1 cellular context compared by ENCODE assay signal in the genomic region with DNA sequence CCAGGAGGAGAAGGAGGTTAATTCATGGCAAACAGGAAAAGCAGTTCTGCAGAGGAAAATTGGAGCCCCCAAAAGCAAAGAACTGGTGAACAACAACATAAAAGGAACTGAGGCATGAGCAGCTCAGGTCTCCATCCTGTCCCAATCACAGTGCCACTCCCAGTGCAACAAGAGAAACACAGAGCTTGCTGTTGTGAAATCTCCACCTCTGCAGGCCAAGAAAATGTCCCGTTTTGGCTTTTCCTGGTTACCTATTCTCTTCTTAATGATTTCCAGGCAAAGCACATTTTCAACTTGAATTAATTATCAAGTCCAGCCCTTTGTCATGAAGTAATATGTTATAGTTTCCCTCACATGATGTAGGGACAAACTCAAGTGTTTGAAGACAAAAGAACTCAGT.
TF ChIP-seq lines count a peak whose summit lies in the region.

No MANE protein-coding gene starts in this region.

TF ChIP-seq in GM23338, 12 proteins besides CTCF, POLR2A, EP300 and RAD21 (continued from another document):
- TF ChIP-seq POLR2AphosphoS5 (IDR thresholded peaks at IDR 0.05; ENCODE audit: low read depth) (no peak), ZNF331 (CRISPR knock-in tag; IDR thresholded peaks at IDR 0.05; ENCODE audit: low read depth) (no peak)
